ENCODE assay signal across 18 cellular contexts in the genomic region with DNA sequence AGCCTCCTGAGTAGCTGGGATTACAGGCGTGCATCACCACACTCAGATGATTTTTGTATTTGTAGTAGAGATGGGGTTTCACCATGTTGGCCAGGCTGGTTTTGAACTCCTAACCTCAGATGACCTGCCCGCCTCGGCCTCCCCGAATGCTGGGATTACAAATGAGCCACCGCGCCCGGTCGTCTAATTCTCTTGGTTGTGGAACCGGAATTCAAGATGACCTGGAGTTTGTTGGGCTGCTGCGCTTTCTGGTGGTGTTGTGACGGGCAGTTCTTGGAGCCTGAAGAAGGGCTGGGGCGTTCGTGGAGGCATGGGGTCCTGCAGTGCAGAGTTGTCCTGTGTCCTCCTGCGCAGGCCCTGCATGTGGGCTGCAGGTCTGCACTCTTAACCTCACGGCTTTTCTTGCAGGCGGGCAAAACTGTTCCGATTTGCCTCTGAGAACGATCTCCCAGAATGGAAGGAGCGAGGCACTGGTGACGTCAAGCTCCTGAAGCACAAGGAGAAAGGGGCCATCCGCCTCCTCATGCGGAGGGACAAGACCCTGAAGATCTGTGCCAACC. TPM values are rescaled to one million over a fixed set of nuclear protein-coding genes. Genes with fewer than 3 reads are reported as not detected.
DNase-seq lines count a peak whose midpoint lies in the region; ATAC-seq and TF ChIP-seq lines count a peak whose summit lies in the region.
"Had no signal": no experiment of that assay in that cellular context is flagged by ENCODE, and none has a peak within 500 bp of the region (broad histone marks: within the 10 kb centered on the region; RNA-seq: fewer than 3 reads in every experiment).

No MANE protein-coding gene starts in this region.

- peaks cover 66% of the 10 kb centered on the region for H3K36me3 Mint-ChIP-seq in Calu3 (ENCODE audit: insufficient read depth, unreplicated experiment)
- peaks cover 8% of the 10 kb centered on the region for H3K36me3 Mint-ChIP-seq in progenitor cell of endocrine pancreas (ENCODE audit: insufficient read depth)

- BruUV-seq in Calu3 (replicated peaks; lab: Mats Ljungman, UMichigan), result no TSS peak

- no peak for TF ChIP-seq CTCF in VCaP (conservative IDR thresholded peaks at IDR 0.05)
- TF ChIP-seq CTCF in Calu3 (IDR thresholded peaks at IDR 0.05; ENCODE audit: unreplicated experiment), result no peak
- no peak for TF ChIP-seq CTCF in progenitor cell of endocrine pancreas (IDR thresholded peaks at IDR 0.05; ENCODE audit: unreplicated experiment)

- H3K27me3 Mint-ChIP-seq in Calu3 (ENCODE audit: unreplicated experiment), result no peaks in the 10 kb centered on the region
- H3K27me3 Mint-ChIP-seq in progenitor cell of endocrine pancreas, result no peaks in the 10 kb centered on the region
- H3K27me3 Mint-ChIP-seq: CD4-positive, alpha-beta memory T cell had no signal

- no peak overlapping the region for H3K27ac Mint-ChIP-seq in Calu3 (ENCODE audit: unreplicated experiment)
- H3K27ac Mint-ChIP-seq in progenitor cell of endocrine pancreas, result no peak overlapping the region

- ATAC-seq in left ventricle myocardium superior (no peak), Right ventricle myocardium superior (ENCODE audit: poor library complexity) (no peak)
- ATAC-seq: pancreas, sciatic nerve had no signal

- peaks cover 72% of the 10 kb centered on the region for H3K36me3 ChIP-seq in iPS-15b (ENCODE audit: control insufficient read depth, insufficient read depth, low read length)

- H3K4me3 Mint-ChIP-seq in Calu3 (ENCODE audit: low read depth, unreplicated experiment) (no peak overlapping the region), progenitor cell of endocrine pancreas (ENCODE audit: low read depth) (no peak overlapping the region)

- peak overlapping the region; percentile 54 for H3K9ac ChIP-seq in iPS-15b (ENCODE audit: low read depth, low read length)

- H3K4me3 ChIP-seq in iPS-15b (ENCODE audit: low read depth, low read length), result no peak overlapping the region
- H3K4me3 ChIP-seq: colonic mucosa, lung, pancreas, thoracic aorta had no signal

- H3K27me3 ChIP-seq in iPS-15b (ENCODE audit: control insufficient read depth, insufficient read depth, low read length), result no peaks in the 10 kb centered on the region
- H3K27me3 ChIP-seq: brain microvascular endothelial cell, colonic mucosa, pancreas had no signal

- CTCF ChIA-PET in Calu3 (lab: Charles Lee), result no interaction called here

- peak; percentile 21 for DNase-seq in left ventricle myocardium superior
- no peak for DNase-seq in Right ventricle myocardium superior
- DNase-seq in NCI-H1417 (lab: John Stamatoyannopoulos, UW), result no peak
- no peak for DNase-seq in Calu3
- no peak for DNase-seq in progenitor cell of endocrine pancreas (ENCODE audit: low spot score, unreplicated experiment)
- DNase-seq: activated CD4-positive, alpha-beta T cell treated with anti-CD3 and anti-CD28 coated beads, Interleukin-2, amount 50 U/mL, for 1 hour; brain microvascular endothelial cell; colonic mucosa; NCI-H1694 treated with DMSO at 0.1 percent for 48 hours; SIG-M5; T-helper 1 cell had no signal

- H3K4me1 ChIP-seq in iPS-15b (ENCODE audit: control insufficient read depth, insufficient read depth, low read length), result peaks cover 2% of the 10 kb centered on the region
- H3K4me1 ChIP-seq: colonic mucosa had no signal

- peak overlapping the region; percentile 92; the same call in 1 of the 2 replicates for H3K27ac ChIP-seq in VCaP
- H3K27ac ChIP-seq: brain microvascular endothelial cell, colonic mucosa, pancreas, thoracic aorta had no signal

- no peaks in the 10 kb centered on the region for H3K9me3 Mint-ChIP-seq in Calu3 (ENCODE audit: low read depth, unreplicated experiment)
- H3K9me3 Mint-ChIP-seq in progenitor cell of endocrine pancreas (ENCODE audit: low read depth), result no peaks in the 10 kb centered on the region
- H3K9me3 Mint-ChIP-seq: CD4-positive, alpha-beta memory T cell had no signal

- intact Hi-C loops in left ventricle myocardium superior (cut with micrococcal nuclease) (no loop called here), Right ventricle myocardium superior (cut with DNase I) (no loop called here), Calu3 (cut with micrococcal nuclease; ENCODE audit: unreplicated experiment) (no loop called here)

- H3K4me1 Mint-ChIP-seq in Calu3 (ENCODE audit: low read depth, unreplicated experiment) (no peaks in the 10 kb centered on the region), progenitor cell of endocrine pancreas (ENCODE audit: low read depth) (peaks cover 9% of the 10 kb centered on the region)

- H3K9me3 ChIP-seq in iPS-15b (ENCODE audit: control insufficient read depth, insufficient read depth, low read length), result no peaks in the 10 kb centered on the region
- H3K9me3 ChIP-seq: colonic mucosa, pancreas, thoracic aorta had no signal

RNA-seq across cellular contexts. Expression of gene TRMT2A, which starts 4.9 kb away (rescaled TPM):
- total RNA-seq in left ventricle myocardium superior (28.5 TPM), Right ventricle myocardium superior (21.9 TPM), Calu3 (2022) (63.0 and 71.9 TPM in 2 replicates), progenitor cell of endocrine pancreas (78.5 and 86.5 TPM in 2 replicates)

RNA-seq across cellular contexts. Expression of gene RANBP1, which starts 6.0 kb away (rescaled TPM):
- total RNA-seq in left ventricle myocardium superior (36.6 TPM), Right ventricle myocardium superior (32.7 TPM), Calu3 (2022) (205 and 208 TPM in 2 replicates), progenitor cell of endocrine pancreas (217 and 219 TPM in 2 replicates)

RNA-seq across cellular contexts. Expression of gene ZDHHC8, which starts 9.7 kb away (rescaled TPM):
- total RNA-seq in left ventricle myocardium superior, result 51.6 TPM
- 39.2 TPM for total RNA-seq in Right ventricle myocardium superior
- total RNA-seq in Calu3 (2022), result 78.4 and 87.2 TPM in 2 replicates
- 82.1 and 83.5 TPM in 2 replicates for total RNA-seq in progenitor cell of endocrine pancreas

RNA-seq across cellular contexts. Expression of gene CCDC188, which starts 28.9 kb away (rescaled TPM):
- 0.27 TPM for total RNA-seq in left ventricle myocardium superior
- total RNA-seq in Right ventricle myocardium superior, result 0.30 TPM
- total RNA-seq in Calu3 (2022), result not detected in 2 replicates
- total RNA-seq in progenitor cell of endocrine pancreas, result 3.3 and 4.0 TPM in 2 replicates
- total RNA-seq: CD4-positive, alpha-beta memory T cell; thoracic aorta had no signal

RNA-seq across cellular contexts. Expression of gene DGCR8, which starts 41.9 kb away (rescaled TPM):
- total RNA-seq in left ventricle myocardium superior (17.7 TPM), Right ventricle myocardium superior (15.4 TPM), Calu3 (2022) (53.1 and 54.7 TPM in 2 replicates), progenitor cell of endocrine pancreas (75.8 and 79.8 TPM in 2 replicates)
